Comparison of ENCODE assay signal across 7 cellular contexts in the genomic region with DNA sequence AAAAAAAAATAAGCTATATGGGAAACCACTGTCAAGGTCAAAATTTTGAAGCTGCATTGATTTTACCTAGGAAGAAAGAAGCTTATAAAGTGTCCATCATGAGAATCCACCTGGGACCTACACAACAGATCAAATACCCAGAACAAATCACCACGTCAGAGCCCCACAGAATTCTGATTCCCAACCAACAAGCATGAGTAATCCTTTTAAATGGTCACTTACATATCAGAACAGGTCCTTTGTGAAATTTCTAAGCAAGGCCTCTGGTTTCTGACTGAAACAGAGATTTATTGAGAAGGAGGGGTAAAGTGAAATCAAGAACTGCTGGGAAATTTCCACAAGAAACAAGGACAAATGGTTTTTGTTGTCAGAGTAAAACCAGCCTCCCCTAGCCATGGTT.
DNase-seq lines count a peak whose midpoint lies in the region; TF ChIP-seq lines count a peak whose summit lies in the region.
"Not testable (repeated sequence)": the region's sequence is repeated elsewhere in the genome, so short reads cannot be mapped to it uniquely, and the experiment has no call there.

No MANE protein-coding gene starts in this region.

- not testable (repeated sequence) for H3K9me3 Mint-ChIP-seq in chondrocyte (ENCODE audit: low read depth)

- not testable (repeated sequence) for H3K36me3 ChIP-seq in adrenal gland (replicated peaks in 1 of 2); mesenchymal stem cell (ENCODE audit: control insufficient read depth in 1 of 2, insufficient read depth in 2 of 2, low read depth in 1 of 2, low read length in 2 of 2)

- not testable (repeated sequence) for H2AFZ ChIP-seq in mesenchymal stem cell (ENCODE audit: low read depth, low read length)

- H2BK120ac ChIP-seq in mesenchymal stem cell (ENCODE audit: low read depth, low read length), result not testable (repeated sequence)

- H3K27ac Mint-ChIP-seq in chondrocyte (ENCODE audit: unreplicated experiment), result peak overlapping the region; percentile 7

- intact Hi-C loops in adrenal gland (cut with DNase I), result not testable (repeated sequence)

- H3K14ac ChIP-seq in mesenchymal stem cell (ENCODE audit: low read length in 2 of 2), result not testable (repeated sequence)

- H3K4me2 ChIP-seq in mesenchymal stem cell (ENCODE audit: low read length, poor library complexity, severe bottlenecking), result not testable (repeated sequence)

- H4K8ac ChIP-seq in mesenchymal stem cell (ENCODE audit: low read length), result not testable (repeated sequence)

- WGBS in adrenal gland, 4 donors, result 48 to 68% (median 51%) methylated on average over 1 of the region's 1 CpG
- WGBS in mesenchymal stem cell, result no CpG with 5 or more reads among the region's 1 CpG

- DNase-seq in EL, result peak; percentile 59
- peak; percentile 75 for DNase-seq in LHCN-M2 (ENCODE audit: low read depth)
- peak in 6 of 7 donors; percentile 18 to 64 (median 38) for DNase-seq in adrenal gland
- DNase-seq in chondrocyte (ENCODE audit: low spot score), result not testable (repeated sequence)
- DNase-seq in fibroblast of pulmonary artery (ENCODE audit: low read depth), result peak; percentile 9
- DNase-seq in mesenchymal stem cell, result peak; percentile 22
- DNase-seq in skeletal muscle cell (ENCODE audit: low read depth), result peak; percentile 32

- H2BK12ac ChIP-seq in mesenchymal stem cell (ENCODE audit: low read length in 2 of 2), result not testable (repeated sequence)

- not testable (repeated sequence) for H3K23ac ChIP-seq in mesenchymal stem cell (ENCODE audit: low read length in 2 of 2)

- not testable (repeated sequence) for H3K4me3 Mint-ChIP-seq in chondrocyte (ENCODE audit: unreplicated experiment)

- H3K4me1 Mint-ChIP-seq in chondrocyte (ENCODE audit: low read depth), result not testable (repeated sequence)

- not testable (repeated sequence) for H3K4me3 ChIP-seq in adrenal gland; fibroblast of pulmonary artery (replicated peaks; ENCODE audit: low read depth, low read length); mesenchymal stem cell (ENCODE audit: insufficient read depth in 1 of 2, low read depth in 1 of 2, low read length in 2 of 2); skeletal muscle cell (ENCODE audit: low read depth, low read length)

- H3K27ac ChIP-seq in adrenal gland (peak overlapping the region; percentile 61 to 77 (median 65)), mesenchymal stem cell (ENCODE audit: low read length, poor library complexity, severe bottlenecking) (peak overlapping the region; percentile 62)

- not testable (repeated sequence) for H2BK15ac ChIP-seq in mesenchymal stem cell (ENCODE audit: low read depth, poor library complexity, severe bottlenecking)

- not testable (repeated sequence) for H2AK5ac ChIP-seq in mesenchymal stem cell (ENCODE audit: low read length, severe bottlenecking)

- H3K27me3 ChIP-seq in adrenal gland; mesenchymal stem cell (ENCODE audit: control insufficient read depth in 1 of 2, insufficient read depth in 1 of 2, low read length in 2 of 2): not testable (repeated sequence)

- not testable (repeated sequence) for H3K9ac ChIP-seq in mesenchymal stem cell (ENCODE audit: low read length)

- H3K27me3 Mint-ChIP-seq in chondrocyte (ENCODE audit: low read depth), result not testable (repeated sequence)

- H3K9me3 ChIP-seq in adrenal gland (replicated peaks in 1 of 3); mesenchymal stem cell (ENCODE audit: control insufficient read depth, low read length): not testable (repeated sequence)

- TF ChIP-seq POLR2A in adrenal gland (IDR thresholded peaks at IDR 0.05), result not testable (repeated sequence)

- not testable (repeated sequence) for H3K36me3 Mint-ChIP-seq in chondrocyte (ENCODE audit: low read depth)

- H4K91ac ChIP-seq in mesenchymal stem cell (ENCODE audit: low read length), result not testable (repeated sequence)

- H3K18ac ChIP-seq in mesenchymal stem cell (ENCODE audit: low read depth in 1 of 2, low read length in 2 of 2), result not testable (repeated sequence)

- H3K79me1 ChIP-seq in mesenchymal stem cell (replicated peaks; ENCODE audit: low read length, poor library complexity, severe bottlenecking), result not testable (repeated sequence)

- TF ChIP-seq CTCF in adrenal gland (IDR thresholded peaks at IDR 0.05); chondrocyte (IDR thresholded peaks at IDR 0.05); fibroblast of pulmonary artery (IDR thresholded peaks at IDR 0.05; ENCODE audit: low read length, missing control alignments): not testable (repeated sequence)

- not testable (repeated sequence) for H3K4ac ChIP-seq in mesenchymal stem cell (ENCODE audit: low read depth in 1 of 2, low read length in 2 of 2)

- not testable (repeated sequence) for H3K4me1 ChIP-seq in adrenal gland (replicated peaks in 1 of 2); mesenchymal stem cell (ENCODE audit: control insufficient read depth, insufficient read depth, low read depth, low read length)

- H2BK5ac ChIP-seq in mesenchymal stem cell (ENCODE audit: low read depth, low read length, poor library complexity, severe bottlenecking), result not testable (repeated sequence)
